In genomic region chr22:44299124-44299523, GRCh38 we compare ENCODE assay signal across 17 cellular contexts. TPM values are rescaled to one million over a fixed set of nuclear protein-coding genes. Genes with fewer than 3 reads are reported as not detected.
A peak's percentile ranks its signal among the peaks of the same experiment; 100 is the strongest.
DNase-seq lines count a peak whose midpoint lies in the region; ATAC-seq, FAIRE-seq and TF ChIP-seq lines count a peak whose summit lies in the region.
"Had no signal": no experiment of that assay in that cellular context is flagged by ENCODE, and none has a peak within 500 bp of the region (broad histone marks: within the 10 kb centered on the region; RNA-seq: fewer than 3 reads in every experiment).

No MANE protein-coding gene starts in this region.

- H4K5ac ChIP-seq in IMR-90 (ENCODE audit: low read depth, low read length) (no peak overlapping the region), H1 (ENCODE audit: insufficient read length, low read depth, low read length) (no peak overlapping the region)

- H3K27me3 ChIP-seq in IMR-90 (ENCODE audit: control insufficient read depth, insufficient read depth, low read length), result peaks cover 3% of the 10 kb centered on the region; the same call in 1 of the 2 replicates
- H3K27me3 ChIP-seq in H1 (replicated peaks in 1 of 4; ENCODE audit: control insufficient read depth in 3 of 4, extremely low read depth in 1 of 4, insufficient read depth in 3 of 4, low read length in 3 of 4), result no peaks in the 10 kb centered on the region
- H3K27me3 ChIP-seq in neural progenitor cell, result no peaks in the 10 kb centered on the region
- no peaks in the 10 kb centered on the region for H3K27me3 ChIP-seq in uterus

- intact Hi-C loops in IMR-90 (cut with micrococcal nuclease) (no loop called here), uterus (cut with DNase I; ENCODE audit: low total_unique reads) (no loop called here)

- no peak overlapping the region for H3K23ac ChIP-seq in IMR-90 (ENCODE audit: low read depth, low read length)
- no peak overlapping the region for H3K23ac ChIP-seq in H1 (ENCODE audit: insufficient read length)

- H3K79me2 ChIP-seq in H1 (ENCODE audit: control insufficient read depth in 1 of 2, insufficient read depth in 2 of 2, low read length in 2 of 2) (no peaks in the 10 kb centered on the region), neural progenitor cell (ENCODE audit: low read depth) (no peaks in the 10 kb centered on the region)

- no peak overlapping the region for H2AK5ac ChIP-seq in IMR-90 (ENCODE audit: low read depth, low read length)
- no peak overlapping the region for H2AK5ac ChIP-seq in H1 (ENCODE audit: low read depth, low read length)

- H4K20me1 ChIP-seq in IMR-90 (ENCODE audit: insufficient read depth, low read length) (no peaks in the 10 kb centered on the region), H1 (replicated peaks in 1 of 2; ENCODE audit: control insufficient read depth in 1 of 2, insufficient read depth in 2 of 2, low read length in 2 of 2) (no peaks in the 10 kb centered on the region), neural progenitor cell (ENCODE audit: low read depth) (no peaks in the 10 kb centered on the region)

- H3K9ac ChIP-seq in IMR-90 (ENCODE audit: low read depth, low read length) (no peak overlapping the region), H1 (replicated peaks in 1 of 4; ENCODE audit: extremely low read depth in 1 of 4, low read depth in 3 of 4, low read length in 3 of 4) (no peak overlapping the region), neural progenitor cell (no peak overlapping the region)

- H4K8ac ChIP-seq in IMR-90 (ENCODE audit: low read depth in 2 of 2, low read length in 2 of 2) (no peak overlapping the region), H1 (ENCODE audit: extremely low read depth, insufficient read depth, low read length) (no peak overlapping the region)

- TF ChIP-seq POLR2A in IMR-90 (IDR thresholded peaks at IDR 0.05; ENCODE audit: low read depth, low read length), result no peak
- no peak for TF ChIP-seq POLR2A in H1 (IDR thresholded peaks at IDR 0.05; ENCODE audit: control extremely low read depth in 1 of 2, low read depth in 2 of 2, low read length in 2 of 2)
- no peak for TF ChIP-seq POLR2A in uterus (IDR thresholded peaks at IDR 0.05)
- no peak for TF ChIP-seq POLR2A in H54 (IDR thresholded peaks at IDR 0.05; ENCODE audit: low read depth, low read length)

- no peak overlapping the region for H3K56ac ChIP-seq in IMR-90 (ENCODE audit: extremely low read depth, insufficient read depth, low read length)
- no peak overlapping the region for H3K56ac ChIP-seq in H1 (replicated peaks; ENCODE audit: insufficient read length, low read depth, low read length)

- CTCF ChIA-PET in IMR-90 (lab: Yijun Ruan, JAX) (no interaction called here), H1 (lab: Charles Lee; ENCODE audit: partially characterized antibody) (interaction anchor here (1.0 to 1.7 kb wide), 4 partner anchors 8 to 191 kb away, joined by 3 to 4 read pairs (median 4); no protein-coding TSS in a partner anchor)

- H3K36me3 ChIP-seq in IMR-90 (ENCODE audit: control insufficient read depth, insufficient read depth, low read length) (no peaks in the 10 kb centered on the region), H1 (ENCODE audit: control insufficient read depth in 2 of 4, insufficient read depth in 4 of 4, low read length in 3 of 4) (no peaks in the 10 kb centered on the region; a peak in 1 of 8 replicates), neural progenitor cell (peaks cover 5% of the 10 kb centered on the region), uterus (no peaks in the 10 kb centered on the region)

- peaks cover under 1% of the 10 kb centered on the region for H3K36me3 Mint-ChIP-seq in neural progenitor cell
- H3K36me3 Mint-ChIP-seq: CD14-positive monocyte; CD8-positive, alpha-beta T cell had no signal

- H3K23me2 ChIP-seq in H1 (ENCODE audit: low read depth, low read length), result no peaks in the 10 kb centered on the region

- in situ Hi-C loops in IMR-90 (cut with MboI; ENCODE audit: low sequenced_read_pairs), result no loop called here

- WGBS in IMR-90 (ENCODE audit: extremely low coverage in 2 of 2, insufficient read length in 1 of 2), 2 experiments, result 60% methylated on average over 3 of the region's 13 CpGs; no CpG with 5 or more reads in 1 of the 2 experiments
- WGBS in H1 (ENCODE audit: extremely low coverage in 1 of 2, insufficient coverage in 1 of 2, insufficient read length in 1 of 2, insufficient replicate concordance in 2 of 2, low coverage in 1 of 2, low lambda C conversion rate in 2 of 2, missing lambda C conversion rate in 1 of 2), 2 experiments, result 78% methylated on average over 13 of the region's 13 CpGs; no CpG with 5 or more reads in 1 of the 2 experiments

- H3K4me2 ChIP-seq in IMR-90 (ENCODE audit: low read depth, low read length), result no peak overlapping the region
- H3K4me2 ChIP-seq in H1 (ENCODE audit: insufficient read depth in 1 of 2, low read depth in 2 of 2, low read length in 2 of 2), result no peak overlapping the region
- peak overlapping the region; percentile 54 for H3K4me2 ChIP-seq in neural progenitor cell

- FAIRE-seq in H1 (lab: Jason Lieb, UNC), result no peak
- no peak for FAIRE-seq in H54 (lab: Jason Lieb, UNC)
- FAIRE-seq: D721Med, GM19239, HTR-8/SVneo had no signal

- H3K4ac ChIP-seq in IMR-90 (ENCODE audit: low read depth, low read length) (no peak overlapping the region), H1 (replicated peaks; ENCODE audit: insufficient read length, low read depth, low read length) (peak overlapping the region; percentile 30)

- no peak for TF ChIP-seq CTCF in IMR-90 (conservative IDR thresholded peaks at IDR 0.05; ENCODE audit: low read depth, low read length)
- TF ChIP-seq CTCF in H1 (IDR thresholded peaks at IDR 0.05; ENCODE audit: control extremely low read depth in 1 of 3, insufficient read depth in 1 of 3, low read depth in 1 of 3, low read length in 3 of 3), result no peak
- no peak for TF ChIP-seq CTCF in neural progenitor cell (IDR thresholded peaks at IDR 0.05)
- no peak for TF ChIP-seq CTCF in uterus (IDR thresholded peaks at IDR 0.05)

- H2AK9ac ChIP-seq in IMR-90 (replicated peaks; ENCODE audit: low read depth, low read length, poor library complexity), result no peak overlapping the region

- H3K4me1 ChIP-seq in IMR-90 (ENCODE audit: control insufficient read depth, insufficient read depth, low read length) (peaks cover 2% of the 10 kb centered on the region), H1 (replicated peaks in 1 of 4; ENCODE audit: control insufficient read depth in 3 of 4, insufficient read depth in 4 of 4, low read length in 3 of 4) (peaks cover 0 to 8% (median 1%) of the 10 kb centered on the region in 4 experiments; a peak in 2 of 7 replicates), neural progenitor cell (peaks cover 35% of the 10 kb centered on the region), uterus (peaks cover 5 to 13% of the 10 kb centered on the region in 2 donors)

- no peak overlapping the region for H2BK12ac ChIP-seq in H1 (ENCODE audit: low read depth, low read length)

- POLR2A ChIA-PET in IMR-90 (lab: Charles Lee; ENCODE audit: unreplicated experiment), result no interaction called here
- POLR2A ChIA-PET in H1 (lab: Charles Lee; ENCODE audit: partially characterized antibody), result interaction anchor here (1.2 kb wide), 1 partner anchor 14 kb away, joined by 4 read pairs; no protein-coding TSS in a partner anchor

- TF ChIP-seq RAD21 in IMR-90 (IDR thresholded peaks at IDR 0.05; ENCODE audit: low read length), result no peak
- TF ChIP-seq RAD21 in H1 (IDR thresholded peaks at IDR 0.05 in 1 of 2, conservative IDR thresholded peaks at IDR 0.05 in 1 of 2; ENCODE audit: low read depth in 2 of 2, low read length in 2 of 2), result no peak

- H2BK20ac ChIP-seq in IMR-90 (ENCODE audit: low read depth, low read length), result no peak overlapping the region
- no peak overlapping the region; the same call in 1 of the 2 replicates for H2BK20ac ChIP-seq in H1 (ENCODE audit: low read length)

- H3K4me1 Mint-ChIP-seq in neural progenitor cell, result peaks cover 52% of the 10 kb centered on the region
- H3K4me1 Mint-ChIP-seq: CD14-positive monocyte had no signal

- BruUV-seq in IMR-90 (replicated peaks; lab: Mats Ljungman, UMichigan), result no TSS peak

- no peak overlapping the region for H3K27ac Mint-ChIP-seq in neural progenitor cell
- H3K27ac Mint-ChIP-seq: CD8-positive, alpha-beta T cell had no signal

- H2BK120ac ChIP-seq in IMR-90 (ENCODE audit: low read depth, low read length) (no peak overlapping the region), H1 (replicated peaks; ENCODE audit: low read depth, low read length) (no peak overlapping the region)

- H3K4me3 ChIP-seq in IMR-90 (ENCODE audit: insufficient read depth, low read depth, low read length), result no peak overlapping the region
- H3K4me3 ChIP-seq in H1 (ENCODE audit: extremely low read depth in 1 of 4, insufficient read depth in 2 of 4, low read depth in 3 of 4, low read length in 4 of 4), result no peak overlapping the region
- H3K4me3 ChIP-seq in neural progenitor cell, result no peak overlapping the region
- H3K4me3 ChIP-seq in uterus, result no peak overlapping the region

- H3F3A ChIP-seq in neural progenitor cell (ENCODE audit: low read depth), result peaks cover 46% of the 10 kb centered on the region

- DNase-seq in IMR-90 (no peak), H1 (ENCODE audit: low read depth in 1 of 2, low spot score in 2 of 2) (no peak), neural progenitor cell (ENCODE audit: low spot score) (no peak), uterus (no peak), H54 (ENCODE audit: insufficient read length, low spot score) (no peak)
- DNase-seq: CD8-positive, alpha-beta T cell; COR-L47; DMS153; DND-41; GDM1; KBM-7 had no signal

- TF ChIP-seq EP300 in H1 (IDR thresholded peaks at IDR 0.05; ENCODE audit: borderline replicate concordance in 1 of 2, low read depth in 2 of 2, low read length in 2 of 2), result no peak

- H2BK5ac ChIP-seq in IMR-90 (ENCODE audit: low read depth, low read length, poor library complexity, severe bottlenecking) (no peak overlapping the region), H1 (ENCODE audit: low read depth, low read length) (no peak overlapping the region)

- no peak overlapping the region for H3K4me3 Mint-ChIP-seq in neural progenitor cell
- H3K4me3 Mint-ChIP-seq: CD8-positive, alpha-beta T cell had no signal

- H2AFZ ChIP-seq in IMR-90 (replicated peaks; ENCODE audit: low read length, poor library complexity) (peak overlapping the region; percentile 33), H1 (ENCODE audit: low read length) (no peak overlapping the region), neural progenitor cell (replicated peaks) (no peak overlapping the region)

- H3K9me3 Mint-ChIP-seq in neural progenitor cell, result peaks cover 10% of the 10 kb centered on the region

- peaks cover 26% of the 10 kb centered on the region for H3K27me3 Mint-ChIP-seq in neural progenitor cell (ENCODE audit: insufficient read depth, low read depth)

- H3K14ac ChIP-seq in IMR-90 (replicated peaks; ENCODE audit: low read depth, low read length), result no peak overlapping the region
- H3K14ac ChIP-seq in H1 (ENCODE audit: insufficient read length), result no peak overlapping the region

- H4K91ac ChIP-seq in IMR-90 (ENCODE audit: insufficient read depth, low read depth, low read length) (no peak overlapping the region), H1 (replicated peaks; ENCODE audit: insufficient read length, low read length) (no peak overlapping the region)

- H2BK15ac ChIP-seq in IMR-90 (ENCODE audit: low read depth, low read length) (no peak overlapping the region), H1 (ENCODE audit: low read length) (no peak overlapping the region)

- H3K9me1 ChIP-seq in IMR-90 (ENCODE audit: insufficient read depth, low read length), result no peaks in the 10 kb centered on the region

- H3K79me1 ChIP-seq in IMR-90 (ENCODE audit: low read depth in 1 of 2, low read length in 2 of 2), result no peaks in the 10 kb centered on the region
- no peaks in the 10 kb centered on the region for H3K79me1 ChIP-seq in H1 (ENCODE audit: low read depth, low read length)

- no peak overlapping the region for H3K27ac ChIP-seq in IMR-90 (ENCODE audit: insufficient read depth, low read length)
- H3K27ac ChIP-seq in H1 (ENCODE audit: low read depth, low read length), result no peak overlapping the region
- H3K27ac ChIP-seq in neural progenitor cell, result peak overlapping the region; percentile 86
- peak overlapping the region; percentile 71 to 88 for H3K27ac ChIP-seq in uterus

- H3K18ac ChIP-seq in IMR-90 (ENCODE audit: low read depth, low read length) (no peak overlapping the region), H1 (ENCODE audit: extremely low read depth, low read length) (no peak overlapping the region)

- dilution Hi-C loops in IMR-90 (cut with HindIII; ENCODE audit: low sequenced_read_pairs, unreplicated experiment), result no loop called here

- peaks cover 3% of the 10 kb centered on the region for H3K9me3 ChIP-seq in IMR-90 (ENCODE audit: control insufficient read depth, insufficient read depth, low read length)
- peaks cover 1 to 4% of the 10 kb centered on the region in 2 experiments; a peak in 1 of 4 replicates for H3K9me3 ChIP-seq in H1 (ENCODE audit: insufficient read depth in 2 of 2, low read depth in 1 of 2, low read length in 1 of 2)
- H3K9me3 ChIP-seq in neural progenitor cell (ENCODE audit: low read depth), result no peaks in the 10 kb centered on the region
- no peaks in the 10 kb centered on the region for H3K9me3 ChIP-seq in uterus

- ATAC-seq in IMR-90 (ENCODE audit: low read depth), result no peak
- ATAC-seq in HG02852 (IDR thresholded peaks at IDR 0.05; ENCODE audit: unreplicated experiment), result no peak
- ATAC-seq in HG02642 (IDR thresholded peaks at IDR 0.05; ENCODE audit: poor library complexity, unreplicated experiment), result no peak
- ATAC-seq: CD8-positive, alpha-beta T cell had no signal

RNA-seq across cellular contexts. Expression of gene SHISAL1, which starts 13.6 kb away (rescaled TPM):
- 1.1 and 1.4 TPM in 2 replicates for total RNA-seq in IMR-90 (2012; rRNA removed)
- 0.83 and 1.0 TPM in 2 replicates for polyA plus RNA-seq in IMR-90 (2012; rRNA removed)
- 0.36 and 0.56 TPM in 2 replicates for polyA plus RNA-seq in IMR-90 (2012; cell fraction: cytosol; rRNA removed)
- 0.84 and 1.00 TPM in 2 replicates for polyA plus RNA-seq in IMR-90 (2012; cell fraction: nucleus; rRNA removed; ENCODE audit: low replicate concordance)
- total RNA-seq in H1 (2021; fragmentation: NEBNext Ultra II Directional; extraction: Animal tissue kit (Norgen Biotek cat#: 25700)), result 5.4 and 5.8 TPM in 2 replicates
- polyA plus RNA-seq in H1 (2011; rRNA removed), result 2.4 and 3.7 TPM in 2 replicates
- 2.7 TPM for polyA plus RNA-seq in H1 (2011; cell fraction: cytosol; rRNA removed)
- 3.0 TPM for polyA plus RNA-seq in H1 (2011; cell fraction: nucleus; rRNA removed)
- polyA plus RNA-seq in H1 (2012, experiment 1 of 2), result 4.3 to 5.6 TPM (median 5.0 TPM) in 4 replicates
- 3.5 TPM for polyA plus RNA-seq in H1 (2012, experiment 2 of 2)
- polyA plus RNA-seq in H1 (2013, experiment 1 of 2), result 2.3 TPM
- polyA plus RNA-seq in H1 (2013, experiment 2 of 2), result 2.5 TPM
- polyA minus RNA-seq in H1 (2011; rRNA and poly(A)+ RNA removed), result 7.7 and 11.4 TPM in 2 replicates
- polyA minus RNA-seq in H1 (2011; cell fraction: cytosol; rRNA and poly(A)+ RNA removed), result 2.6 TPM
- polyA minus RNA-seq in H1 (2011; cell fraction: nucleus; rRNA and poly(A)+ RNA removed), result 2.2 TPM
- total RNA-seq in neural progenitor cell (ENCODE audit: low replicate concordance), result 4.4 and 5.7 TPM in 2 replicates
- total RNA-seq in uterus, result 10 to 100 TPM in 2 of 4 donors, 1 to 10 TPM in 2; 4.7 to 44.2 (median 22.9) TPM
- total RNA-seq: CD8-positive, alpha-beta T cell had no signal
- polyA plus RNA-seq: CD14-positive monocyte had no signal

Comparison
In these comparisons a context has a peak if more than half of its experiments do, and no peak if none do; other contexts are left out.
1. H3K27ac ChIP-seq: peak in neural progenitor cell (single experiment) and uterus (2 of 2); none in IMR-90 (single experiment) and H1 (single experiment).